Comparison of ENCODE assay signal across 8 cellular contexts in the genomic region with DNA sequence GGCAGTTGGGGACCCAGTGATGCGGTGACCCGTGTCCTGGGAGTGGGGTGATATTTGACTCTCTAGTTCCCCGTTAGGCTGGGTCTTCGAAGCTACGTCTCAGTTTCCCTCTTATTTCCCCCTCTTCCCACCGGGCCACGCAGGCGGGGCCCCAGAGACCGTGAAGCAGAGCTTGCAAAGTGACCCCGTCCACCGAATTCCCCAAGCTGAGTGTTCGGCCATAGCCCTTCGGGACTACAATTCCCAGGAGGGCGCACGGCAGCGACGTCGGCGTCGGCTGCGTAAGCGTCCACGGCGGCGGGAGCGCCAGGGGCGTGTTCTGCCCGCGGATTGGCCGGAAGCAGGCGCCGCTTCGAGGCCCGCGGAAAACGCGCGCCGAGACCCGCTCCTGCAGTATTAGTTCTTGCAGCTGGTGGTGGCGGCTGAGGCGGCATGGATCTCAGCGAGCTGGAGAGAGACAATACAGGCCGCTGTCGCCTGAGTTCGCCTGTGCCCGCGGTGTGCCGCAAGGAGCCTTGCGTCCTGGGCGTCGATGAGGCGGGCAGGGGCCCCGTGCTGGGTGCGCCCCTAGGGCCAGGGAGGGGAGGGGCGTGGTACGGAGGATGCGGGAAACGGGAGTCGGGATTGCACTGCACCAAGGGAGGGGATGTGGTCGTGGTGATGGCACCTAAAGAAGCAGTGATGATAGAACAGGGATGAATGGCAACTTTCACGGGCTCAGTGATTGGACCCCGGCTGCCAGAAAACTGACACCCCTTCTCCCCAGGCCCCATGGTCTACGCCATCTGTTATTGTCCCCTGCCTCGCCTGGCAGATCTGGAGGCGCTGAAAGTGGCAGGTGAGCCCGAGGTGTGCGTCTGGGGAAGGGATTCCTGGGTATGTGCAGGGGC. TPM values are rescaled to one million over a fixed set of nuclear protein-coding genes. Genes with fewer than 3 reads are reported as not detected.
A peak's percentile ranks its signal among the peaks of the same experiment; 100 is the strongest.
DNase-seq lines count a peak whose midpoint lies in the region; ATAC-seq and TF ChIP-seq lines count a peak whose summit lies in the region.

A gene (plus strand): TSS at position 343 of the 890 bp plus-strand sequence. CDS start 90 bp downstream, at position 433.

- CTCF ChIA-PET in AG04449 (lab: Yijun Ruan, JAX), result interaction anchor here (0.8 to 18.0 kb wide), 7 partner anchors 10 to 130 kb away, joined by 3 to 1565 read pairs (median 4); a partner anchor contains a TSS

- ATAC-seq in GM18867 (IDR thresholded peaks at IDR 0.05; ENCODE audit: unreplicated experiment) (peak; percentile 85), HG03342 (IDR thresholded peaks at IDR 0.05; ENCODE audit: unreplicated experiment) (peak; percentile 80), left lobe of liver (peak; percentile 83)

- no peak for TF ChIP-seq CTCF in AG04449 (IDR thresholded peaks at IDR 0.05; ENCODE audit: insufficient read depth, low read length, missing control alignments)

- H3K4me3 ChIP-seq in AG04449 (ENCODE audit: low read depth, low read length), result peak within 1 kb of the TSS; percentile 87

- DNase-seq in AG04449 (ENCODE audit: low read depth, low spot score) (no peak), NCI-H510A treated with DMSO at 0.1 percent for 48 hours (lab: John Stamatoyannopoulos, UW) (peak; percentile 87), dedifferentiated amniotic fluid mesenchymal stem cell (ENCODE audit: extremely low spot score) (peak; percentile 82), left lobe of liver (ENCODE audit: low spot score) (peak; percentile 90)
- peak; percentile 93 for DNase-seq in activated CD4-positive, alpha-beta T cell treated with anti-CD3 and anti-CD28 coated beads for 48 hours
- DNase-seq in stimulated activated CD4-positive, alpha-beta T cell treated with anti-CD3 and anti-CD28 coated beads, Interleukin-2, amount 100 ng/mL, for 24 hours, result peak; percentile 88 to 91

- POLR2A ChIA-PET in AG04449 (lab: Yijun Ruan, JAX), result interaction anchor here (0.6 to 1.0 kb wide), 4 partner anchors 15 to 40 kb away, joined by 3 to 5 read pairs (median 3); a partner anchor contains a TSS

RNA-seq across cellular contexts. Expression of the gene that starts here (rescaled TPM):
- total RNA-seq in left lobe of liver, result 3.0 TPM
